Comparison of ENCODE assay signal across 17 cellular contexts in genomic region chr20:21272679-21273078, GRCh38. TPM values are rescaled to one million over a fixed set of nuclear protein-coding genes. Genes with fewer than 3 reads are reported as not detected.
DNase-seq lines count a peak whose midpoint lies in the region; ATAC-seq, FAIRE-seq and TF ChIP-seq lines count a peak whose summit lies in the region.
"Had no signal": no experiment of that assay in that cellular context is flagged by ENCODE, and none has a peak within 500 bp of the region (broad histone marks: within the 10 kb centered on the region; RNA-seq: fewer than 3 reads in every experiment).

No MANE protein-coding gene starts in this region.

- TF ChIP-seq POLR2A in GM12892 (IDR thresholded peaks at IDR 0.05; ENCODE audit: low read depth, low read length) (no peak), H54 (IDR thresholded peaks at IDR 0.05; ENCODE audit: low read depth, low read length) (no peak)

- DNase-seq in GM12892 (ENCODE audit: insufficient read length) (no peak), C1 segment of cervical spinal cord (lab: John Stamatoyannopoulos, UW) (no peak), H54 (ENCODE audit: insufficient read length, low spot score) (no peak), NCI-H2029 (lab: John Stamatoyannopoulos, UW) (no peak)
- DNase-seq: activated CD4-positive, alpha-beta T cell treated with anti-CD3 and anti-CD28 coated beads for 36 hours; activated CD8-positive, alpha-beta memory T cell treated with anti-CD3 and anti-CD28 coated beads, Interleukin-2, amount 50 U/mL, for 48 hours; activated naive CD4-positive, alpha-beta T cell treated with Interleukin-2 at 50 U/mL for 16 hours; DMS53; left cardiac atrium; NCI-H2029 treated with DMSO at 0.1 percent for 48 hours; NCI-H510A treated with DMSO at 0.1 percent for 48 hours; stomach had no signal

- FAIRE-seq in GM12892 (lab: Jason Lieb, UNC) (peak; percentile 56), H54 (lab: Jason Lieb, UNC) (no peak)
- FAIRE-seq: A549 had no signal

- peak; percentile 63 for ATAC-seq in GM19397 (IDR thresholded peaks at IDR 0.05; ENCODE audit: unreplicated experiment)
- ATAC-seq in HG02571 (IDR thresholded peaks at IDR 0.05; ENCODE audit: unreplicated experiment): peak; percentile 57
- peak; percentile 74 for ATAC-seq in HG03095 (IDR thresholded peaks at IDR 0.05; ENCODE audit: unreplicated experiment)
- no peak for ATAC-seq in HG03469 (IDR thresholded peaks at IDR 0.05; ENCODE audit: unreplicated experiment)
- ATAC-seq: A549; activated CD4-positive, alpha-beta T cell treated with anti-CD3 and anti-CD28 coated beads for 36 hours; left cardiac atrium had no signal

RNA-seq across cellular contexts. Expression of gene XRN2, which starts 30.5 kb away (rescaled TPM):
- 61.0 TPM for polyA plus RNA-seq in GM12892 (2012; ENCODE audit: missing spikeins)
